Comparison of ENCODE assay signal across 18 cellular contexts in the genomic region with DNA sequence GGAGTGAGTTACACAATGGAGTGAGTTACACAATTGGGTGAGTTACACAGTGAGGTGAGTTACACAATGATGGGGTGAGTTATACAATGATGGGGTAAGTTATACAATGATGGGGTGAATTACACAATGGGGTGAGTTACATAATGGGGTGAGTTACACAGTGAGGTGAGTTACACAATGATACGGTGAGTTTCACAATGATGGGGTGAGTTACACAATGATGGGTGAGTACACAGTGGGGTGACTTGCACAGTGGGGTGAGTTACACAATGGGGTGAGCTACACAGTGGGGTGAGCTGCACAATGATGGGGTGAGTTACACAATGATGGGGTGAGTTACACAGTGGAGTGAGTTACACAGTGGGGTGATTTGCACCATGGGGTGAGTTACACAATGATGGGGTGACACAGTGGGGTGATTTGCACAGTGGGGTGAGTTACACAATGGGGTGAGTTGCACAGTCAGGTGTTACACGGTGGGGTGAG. TPM values are rescaled to one million over a fixed set of nuclear protein-coding genes. Genes with fewer than 3 reads are reported as not detected.
A peak's percentile ranks its signal among the peaks of the same experiment; 100 is the strongest.
DNase-seq lines count a peak whose midpoint lies in the region; ATAC-seq, FAIRE-seq and TF ChIP-seq lines count a peak whose summit lies in the region.
"Had no signal": no experiment of that assay in that cellular context is flagged by ENCODE, and none has a peak within 500 bp of the region (broad histone marks: within the 10 kb centered on the region; RNA-seq: fewer than 3 reads in every experiment).

No MANE protein-coding gene starts in this region.

- H3K9me3 ChIP-seq in K562 (replicated peaks; ENCODE audit: control insufficient read depth, insufficient read depth, low read depth, low read length): no peaks in the 10 kb centered on the region
- H3K9me3 ChIP-seq in keratinocyte (ENCODE audit: control insufficient read depth, low read depth, low read length): peaks cover 16% of the 10 kb centered on the region
- no peaks in the 10 kb centered on the region for H3K9me3 ChIP-seq in endodermal cell (ENCODE audit: control insufficient read depth, low read length)

- POLR2A ChIA-PET in K562 (lab: Yijun Ruan, JAX): no interaction called here

- H3K9me1 ChIP-seq in K562 (ENCODE audit: control insufficient read depth, insufficient read depth, low read length) (no peaks in the 10 kb centered on the region), keratinocyte (ENCODE audit: control insufficient read depth, extremely low read depth, insufficient read depth, low read length) (no peaks in the 10 kb centered on the region)

- H3K27ac Mint-ChIP-seq in CD14-positive monocyte (peak overlapping the region; percentile 25 to 92 (median 63)), HFFc6 (peak overlapping the region; percentile 60), endodermal cell (no peak overlapping the region)
- H3K27ac Mint-ChIP-seq: activated naive CD4-positive, alpha-beta T cell treated with anti-CD3 and anti-CD28 coated beads for 36 hours; CD4-positive, CD25-positive, alpha-beta regulatory T cell; T-helper 1 cell treated with Interleukin-12 subunit alpha and Interleukin-12 subunit beta and Interleukin-4 antibody, amounts not matched to agents 30 μg/mL and 1 μg/mL, for 36 hours had no signal

- FAIRE-seq in K562 (lab: Jason Lieb, UNC) (no peak), keratinocyte (lab: Jason Lieb, UNC) (peak; percentile 48)
- FAIRE-seq: islet of Langerhans had no signal

- in situ Hi-C loops in K562 (cut with MboI): loop anchor here (10.0 kb wide), 2 partner anchors 92 to 262 kb away; a partner anchor contains a TSS

- CTCF ChIA-PET in K562 (lab: Yijun Ruan, JAX; ENCODE audit: low intra/inter-chr PET ratio): no interaction called here

- DNase-seq in CD14-positive monocyte (ENCODE audit: low spot score) (no peak), HFFc6 (peak; percentile 49), K562 (ENCODE audit: extremely low read depth in 1 of 4, low spot score in 3 of 4) (no peak), keratinocyte (ENCODE audit: low read depth, low spot score) (no peak), endodermal cell (no peak), glomerular visceral epithelial cell (ENCODE audit: extremely low spot score) (no peak)
- DNase-seq: activated CD4-positive, alpha-beta T cell treated with anti-CD3 and anti-CD28 coated beads, Interleukin-2, amount 50 U/mL, for 1 hour; activated naive CD4-positive, alpha-beta T cell treated with anti-CD3 and anti-CD28 coated beads for 36 hours; CD4-positive, CD25-positive, alpha-beta regulatory T cell; NCI-H1417; NCI-H446 treated with DMSO at 0.1 percent for 48 hours; retina had no signal

- ATAC-seq in K562 (no peak), GM18867 (IDR thresholded peaks at IDR 0.05; ENCODE audit: unreplicated experiment) (no peak), HG03108 (IDR thresholded peaks at IDR 0.05; ENCODE audit: unreplicated experiment) (no peak)

- H3K4me1 Mint-ChIP-seq in CD14-positive monocyte (peaks cover 11% of the 10 kb centered on the region), HFFc6 (ENCODE audit: low read depth) (peaks cover 48% of the 10 kb centered on the region), endodermal cell (no peaks in the 10 kb centered on the region)
- H3K4me1 Mint-ChIP-seq: central memory CD8-positive, alpha-beta T cell had no signal

- H3K9me3 Mint-ChIP-seq in CD14-positive monocyte (peaks cover 35 to 61% (median 49%) of the 10 kb centered on the region in 7 donors), HFFc6 (peaks cover 30% of the 10 kb centered on the region), endodermal cell (peaks cover 3% of the 10 kb centered on the region)

- peaks cover 12 to 14% (median 14%) of the 10 kb centered on the region in 3 donors for H3K27me3 Mint-ChIP-seq in CD14-positive monocyte (ENCODE audit: low read depth in 3 of 3)
- H3K27me3 Mint-ChIP-seq in HFFc6 (ENCODE audit: insufficient read depth): no peaks in the 10 kb centered on the region; the same call in none of the 2 replicates
- peaks cover 12% of the 10 kb centered on the region for H3K27me3 Mint-ChIP-seq in endodermal cell (ENCODE audit: insufficient read depth)

- peaks cover 2 to 9% of the 10 kb centered on the region in 2 donors for H3K36me3 Mint-ChIP-seq in CD14-positive monocyte
- H3K36me3 Mint-ChIP-seq in HFFc6 (ENCODE audit: low read depth): peaks cover 39% of the 10 kb centered on the region
- H3K36me3 Mint-ChIP-seq in endodermal cell (ENCODE audit: low read depth): no peaks in the 10 kb centered on the region

- dilution Hi-C loops in keratinocyte (cut with MboI; ENCODE audit: extremely low pct_ligation_motif_present, low sequenced_read_pairs): no loop called here

- no TSS peak for BruUV-seq in K562 (replicated peaks; lab: Mats Ljungman, UMichigan)

- TF ChIP-seq RAD21 in K562 (CRISPR knock-in tag; conservative IDR thresholded peaks at IDR 0.05 in 1 of 2, IDR thresholded peaks at IDR 0.05 in 1 of 2): no peak

- intact Hi-C loops in CD14-positive monocyte (cut with micrococcal nuclease): no loop called here
- intact Hi-C loops in K562 (cut with micrococcal nuclease): no loop called here

- 5% methylated on average over 2 of the region's 2 CpGs for WGBS in K562 (ENCODE audit: insufficient coverage, low coverage, missing lambda C conversion rate)
- 94 to 95% methylated on average over 2 of the region's 2 CpGs for WGBS in endodermal cell (ENCODE audit: insufficient coverage in 1 of 2, insufficient read length in 1 of 2), 2 experiments

- H3K36me3 ChIP-seq in K562 (ENCODE audit: control insufficient read depth, insufficient read depth, low read length) (no peaks in the 10 kb centered on the region), keratinocyte (ENCODE audit: control insufficient read depth in 2 of 2, extremely low read depth in 1 of 2, insufficient read depth in 2 of 2, low read length in 2 of 2) (no peaks in the 10 kb centered on the region), endodermal cell (ENCODE audit: control insufficient read depth, insufficient read depth, low read length) (no peaks in the 10 kb centered on the region)
- H3K36me3 ChIP-seq: stomach had no signal

- H3K9ac ChIP-seq in K562 (ENCODE audit: insufficient read depth in 1 of 2, low read depth in 2 of 2, low read length in 2 of 2) (no peak overlapping the region), keratinocyte (ENCODE audit: control insufficient read depth, extremely low read depth, insufficient read depth, low read length) (no peak overlapping the region), endodermal cell (ENCODE audit: extremely low read depth, low read length, poor library complexity, severe bottlenecking) (no peak overlapping the region)

- no peak for TF ChIP-seq EP300 in K562 (IDR thresholded peaks at IDR 0.05; ENCODE audit: low read length)

- H3K79me2 ChIP-seq in K562 (ENCODE audit: control insufficient read depth, insufficient read depth, low read length) (no peaks in the 10 kb centered on the region), keratinocyte (ENCODE audit: control insufficient read depth, insufficient read depth, low read length) (no peaks in the 10 kb centered on the region)

- peaks cover 24 to 73% of the 10 kb centered on the region in 2 experiments; a peak in 4 of 5 replicates for H3K27me3 ChIP-seq in K562 (ENCODE audit: control insufficient read depth in 2 of 2, insufficient read depth in 2 of 2, low read length in 2 of 2)
- no peaks in the 10 kb centered on the region for H3K27me3 ChIP-seq in keratinocyte (ENCODE audit: control insufficient read depth, extremely low read depth, insufficient read depth, low read length)
- H3K27me3 ChIP-seq in endodermal cell (ENCODE audit: control insufficient read depth, insufficient read depth, low read length, poor library complexity, severe bottlenecking): no peaks in the 10 kb centered on the region

- H4K20me1 ChIP-seq in K562 (replicated peaks; ENCODE audit: control insufficient read depth, insufficient read depth, low read length) (0 out of 2 replicates have a peak, but pooled peaks cover 4% of the 10 kb centered on the region), keratinocyte (ENCODE audit: control insufficient read depth, extremely low read depth, insufficient read depth, low read length) (no peaks in the 10 kb centered on the region)

- H3K27ac ChIP-seq in K562 (ENCODE audit: extremely low read depth, low read depth, low read length) (no peak overlapping the region), keratinocyte (ENCODE audit: control insufficient read depth, insufficient read depth, low read length) (peak overlapping the region; percentile 35), endodermal cell (ENCODE audit: low read depth, low read length) (no peak overlapping the region)
- H3K27ac ChIP-seq: stomach had no signal

- no peak overlapping the region for H3K4me2 ChIP-seq in K562 (ENCODE audit: insufficient read depth, low read length)
- H3K4me2 ChIP-seq in keratinocyte (ENCODE audit: control insufficient read depth, extremely low read depth, insufficient read depth, low read depth, low read length): no peak overlapping the region

- H3K4me3 Mint-ChIP-seq in CD14-positive monocyte (no peak overlapping the region), HFFc6 (no peak overlapping the region; the same call in 1 of the 2 replicates), endodermal cell (no peak overlapping the region)
- H3K4me3 Mint-ChIP-seq: activated naive CD4-positive, alpha-beta T cell treated with anti-CD3 and anti-CD28 coated beads for 36 hours; CD4-positive, CD25-positive, alpha-beta regulatory T cell; central memory CD8-positive, alpha-beta T cell; T-helper 1 cell treated with Interleukin-12 subunit alpha and Interleukin-12 subunit beta and Interleukin-4 antibody, amounts not matched to agents 30 μg/mL and 1 μg/mL, for 36 hours had no signal

- TF ChIP-seq CTCF in CD14-positive monocyte (IDR thresholded peaks at IDR 0.05) (no peak), HFFc6 (IDR thresholded peaks at IDR 0.05) (no peak), K562 (IDR thresholded peaks at IDR 0.05 in 2 of 3, conservative IDR thresholded peaks at IDR 0.05 in 1 of 3; ENCODE audit: insufficient read depth in 2 of 3, low read depth in 1 of 3, low read length in 3 of 3) (no peak), keratinocyte (optimal IDR thresholded peaks at IDR 0.05 in 1 of 3, IDR thresholded peaks at IDR 0.05 in 1 of 3, conservative IDR thresholded peaks at IDR 0.05 in 1 of 3; ENCODE audit: extremely low read depth in 1 of 3, insufficient read depth in 2 of 3, low read length in 3 of 3) (no peak), endodermal cell (conservative IDR thresholded peaks at IDR 0.05) (no peak)

- no peak for TF ChIP-seq POLR2A in K562 (conservative IDR thresholded peaks at IDR 0.05)

- H2AFZ ChIP-seq in K562 (ENCODE audit: low read depth, low read length): no peak overlapping the region
- H2AFZ ChIP-seq in keratinocyte (ENCODE audit: control insufficient read depth, low read length): no peak overlapping the region

- H3K4me1 ChIP-seq in K562 (replicated peaks in 1 of 2; ENCODE audit: control insufficient read depth in 2 of 2, insufficient read depth in 2 of 2, low read length in 2 of 2) (peaks cover 0 to 9% of the 10 kb centered on the region in 2 experiments; a peak in 2 of 5 replicates), keratinocyte (ENCODE audit: control insufficient read depth, extremely low read depth, insufficient read depth, low read length) (peaks cover 9% of the 10 kb centered on the region), endodermal cell (ENCODE audit: control insufficient read depth, insufficient read depth, low read length) (no peaks in the 10 kb centered on the region)

- H3K4me3 ChIP-seq in K562 (no peak overlapping the region), keratinocyte (ENCODE audit: control insufficient read depth in 2 of 3, extremely low read depth in 1 of 3, insufficient read depth in 2 of 3, low read depth in 1 of 3, low read length in 3 of 3) (no peak overlapping the region), endodermal cell (ENCODE audit: low read length) (no peak overlapping the region)
- H3K4me3 ChIP-seq: stomach had no signal

RNA-seq across cellular contexts. Expression of a gene that starts 52.5 kb away (rescaled TPM):
- polyA plus RNA-seq in CD14-positive monocyte (1 to 10 TPM; 1.8 to 1.9 TPM), K562 (2011; rRNA removed) (4.9 and 8.8 TPM in 2 replicates), K562 (2014; fragmentation: Illumina TruSeq; extraction: Trizol) (4.4 and 6.1 TPM in 2 replicates), K562 (2014; fragmentation: Nextera tagmentation; extraction: Ambion mirVana) (under 1 TPM in 1 of 2 experiments, not detected in 1; 0.14 TPM), K562 (2014; rRNA removed) (9.7 and 10.9 TPM in 2 replicates), keratinocyte (163 to 267 TPM (median 166 TPM) in 3 replicates)
- 100 to 1,000 TPM; 669 to 813 (median 715) TPM for total RNA-seq in HFFc6 (2021; fragmentation: NEBNext Ultra II Directional; extraction: Animal tissue kit (Norgen Biotek cat#: 25700))
- total RNA-seq in K562 (2011; cell fraction: chromatin; rRNA removed; ENCODE audit: low replicate concordance): 18.0 and 37.2 TPM in 2 replicates
- 25.2 and 27.5 TPM in 2 replicates for total RNA-seq in K562 (2011; cell fraction: nucleolus; rRNA removed)
- 19.7 and 20.2 TPM in 2 replicates for total RNA-seq in K562 (2011; cell fraction: nucleoplasm; rRNA removed)
- total RNA-seq in K562 (2014; rRNA removed) (8.4 and 8.8 TPM in 2 replicates), K562 (2014; rRNA removed; fragmentation: Illumina TruSeq; extraction: Trizol) (0.99 and 1.7 TPM in 2 replicates), K562 (2015; rRNA removed; fragmentation: Illumina TruSeq; extraction: Trizol) (4.2 and 4.6 TPM in 2 replicates), K562 (2021) (9.6 and 9.7 TPM in 2 replicates), endodermal cell (10 to 100 TPM; 45.7 to 49.6 TPM)
- polyA plus RNA-seq in K562 (2011; cell fraction: cytosol; rRNA removed): 9.4 and 10.6 TPM in 2 replicates
- polyA plus RNA-seq in K562 (2011; cell fraction: nucleus; rRNA removed): 24.5 and 26.4 TPM in 2 replicates
- polyA plus RNA-seq in K562 (2012): 10.4 and 26.9 TPM in 2 replicates
- polyA minus RNA-seq in K562 (2011; rRNA and poly(A)+ RNA removed): 2.0 and 2.2 TPM in 2 replicates
- 2.3 and 4.6 TPM in 2 replicates for polyA minus RNA-seq in K562 (2011; cell fraction: cytosol; rRNA and poly(A)+ RNA removed)
- polyA minus RNA-seq in K562 (2011; cell fraction: nucleus; rRNA and poly(A)+ RNA removed): 2.8 and 4.3 TPM in 2 replicates
- polyA plus RNA-seq in keratinocyte (2011; ENCODE audit: low read depth): 97.3 TPM
- polyA plus RNA-seq in keratinocyte (2011; cell fraction: cytosol; rRNA removed): 121 and 265 TPM in 2 replicates
- polyA plus RNA-seq in keratinocyte (2011; cell fraction: nucleus; rRNA removed): 353 and 513 TPM in 2 replicates
- polyA plus RNA-seq in keratinocyte (2012; ENCODE audit: low replicate concordance): 57.5 and 273 TPM in 2 replicates
- polyA minus RNA-seq in keratinocyte: 77.0 to 179 TPM (median 83.9 TPM) in 3 replicates
- polyA minus RNA-seq in keratinocyte (2011; cell fraction: cytosol; rRNA and poly(A)+ RNA removed): 246 TPM
- 176 and 206 TPM in 2 replicates for polyA minus RNA-seq in keratinocyte (2011; cell fraction: nucleus; rRNA and poly(A)+ RNA removed)
- 24.8 TPM for polyA plus RNA-seq in endodermal cell (2013, experiment 1 of 2)
- polyA plus RNA-seq in endodermal cell (2013, experiment 2 of 2): 23.0 TPM

RNA-seq across cellular contexts. Expression of a gene that starts 57.5 kb away (rescaled TPM):
- polyA plus RNA-seq in CD14-positive monocyte: under 1 TPM in 1 of 2 donors, not detected in 1; 0.05 TPM
- 1 to 10 TPM; 1.4 to 2.5 (median 2.0) TPM for total RNA-seq in HFFc6 (2021; fragmentation: NEBNext Ultra II Directional; extraction: Animal tissue kit (Norgen Biotek cat#: 25700))
- total RNA-seq in K562 (2011; cell fraction: chromatin; rRNA removed; ENCODE audit: low replicate concordance): 0.26 and 0.49 TPM in 2 replicates
- total RNA-seq in K562 (2011; cell fraction: nucleolus; rRNA removed): 0.13 and 0.33 TPM in 2 replicates
- 0.22 and 0.23 TPM in 2 replicates for total RNA-seq in K562 (2011; cell fraction: nucleoplasm; rRNA removed)
- 0.05 TPM in 1 of 2 replicates, not detected in the other for total RNA-seq in K562 (2014; rRNA removed)
- total RNA-seq in K562 (2014; rRNA removed; fragmentation: Illumina TruSeq; extraction: Trizol): not detected in 2 replicates
- total RNA-seq in K562 (2015; rRNA removed; fragmentation: Illumina TruSeq; extraction: Trizol): 0.04 TPM in 1 of 2 replicates, not detected in the other
- total RNA-seq in K562 (2021): 0.13 and 0.24 TPM in 2 replicates
- not detected in 2 replicates for polyA plus RNA-seq in K562 (2011; rRNA removed)
- 0.03 and 0.06 TPM in 2 replicates for polyA plus RNA-seq in K562 (2011; cell fraction: cytosol; rRNA removed)
- polyA plus RNA-seq in K562 (2011; cell fraction: nucleus; rRNA removed): 0.11 TPM in 2 replicates
- 0.13 and 0.36 TPM in 2 replicates for polyA plus RNA-seq in K562 (2012)
- polyA plus RNA-seq in K562 (2014; fragmentation: Illumina TruSeq; extraction: Trizol): 0.06 and 0.10 TPM in 2 replicates
- polyA plus RNA-seq in K562 (2014; fragmentation: Nextera tagmentation; extraction: Ambion mirVana): not detected
- 0.05 TPM in 2 replicates for polyA plus RNA-seq in K562 (2014; rRNA removed)
- polyA minus RNA-seq in K562 (2011; rRNA and poly(A)+ RNA removed): not detected in 2 replicates
- not detected in 2 replicates for polyA minus RNA-seq in K562 (2011; cell fraction: cytosol; rRNA and poly(A)+ RNA removed)
- polyA minus RNA-seq in K562 (2011; cell fraction: nucleus; rRNA and poly(A)+ RNA removed): 0.11 TPM in 1 of 2 replicates, not detected in the other
- 0.03 to 0.10 TPM in 2 of 3 replicates, not detected in the other for polyA plus RNA-seq in keratinocyte
- polyA plus RNA-seq in keratinocyte (2011; ENCODE audit: low read depth): not detected
- 0.04 and 0.08 TPM in 2 replicates for polyA plus RNA-seq in keratinocyte (2011; cell fraction: cytosol; rRNA removed)
- 0.32 and 0.92 TPM in 2 replicates for polyA plus RNA-seq in keratinocyte (2011; cell fraction: nucleus; rRNA removed)
- polyA plus RNA-seq in keratinocyte (2012; ENCODE audit: low replicate concordance): 0.03 and 0.06 TPM in 2 replicates
- polyA minus RNA-seq in keratinocyte: 0.19 to 2.3 TPM (median 1.0 TPM) in 3 replicates
- not detected for polyA minus RNA-seq in keratinocyte (2011; cell fraction: cytosol; rRNA and poly(A)+ RNA removed)
- polyA minus RNA-seq in keratinocyte (2011; cell fraction: nucleus; rRNA and poly(A)+ RNA removed): 0.31 and 0.42 TPM in 2 replicates
- under 1 TPM; 0.20 to 0.27 TPM for total RNA-seq in endodermal cell
- 0.14 TPM for polyA plus RNA-seq in endodermal cell (2013, experiment 1 of 2)
- 0.25 TPM for polyA plus RNA-seq in endodermal cell (2013, experiment 2 of 2)

Comparison
In these comparisons a context has a peak if more than half of its experiments do, and no peak if none do; other contexts are left out.
1. RNA of a gene that starts 52.5 kb away (total RNA-seq): 669 to 813 TPM in HFFc6; 45.7 to 49.6 TPM in endodermal cell and 0.99 to 37.2 TPM in K562; every median in the first group is over 10 times any median in the second.